In genomic region chr11:75867778-75868374, GRCh38 we compare ENCODE assay signal across 8 cellular contexts. TPM values are rescaled to one million over a fixed set of nuclear protein-coding genes. Genes with fewer than 3 reads are reported as not detected.
DNase-seq lines count a peak whose midpoint lies in the region; ATAC-seq and TF ChIP-seq lines count a peak whose summit lies in the region.

No MANE protein-coding gene starts in this region.

- H3K4me3 ChIP-seq in A673 (ENCODE audit: low read depth, low read length, poor library complexity, severe bottlenecking) (no peak overlapping the region), epithelial cell of proximal tubule (ENCODE audit: low read depth, low read length) (no peak overlapping the region), uterus (no peak overlapping the region)
- no peak overlapping the region for H3K4me3 ChIP-seq in naive thymus-derived CD4-positive, alpha-beta T cell (ENCODE audit: low read length)

- TF ChIP-seq POLR2A in uterus (IDR thresholded peaks at IDR 0.05): no peak

- H3K27me3 ChIP-seq in A673 (replicated peaks; ENCODE audit: insufficient read depth, low read depth, low read length, poor library complexity) (no peaks in the 10 kb centered on the region), uterus (no peaks in the 10 kb centered on the region)
- no peaks in the 10 kb centered on the region for H3K27me3 ChIP-seq in naive thymus-derived CD4-positive, alpha-beta T cell (ENCODE audit: control insufficient read depth in 2 of 2, insufficient read depth in 2 of 2, low read length in 2 of 2)

- H3K27me3 Mint-ChIP-seq in naive thymus-derived CD4-positive, alpha-beta T cell: no peaks in the 10 kb centered on the region

- H3K36me3 ChIP-seq in A673 (ENCODE audit: insufficient read depth, low read length, poor library complexity, severe bottlenecking) (no peaks in the 10 kb centered on the region), uterus (no peaks in the 10 kb centered on the region)
- H3K36me3 ChIP-seq in naive thymus-derived CD4-positive, alpha-beta T cell (ENCODE audit: control insufficient read depth in 2 of 3, insufficient read depth in 3 of 3, low read length in 3 of 3): peaks cover 0 to 3% (median 0%) of the 10 kb centered on the region in 3 experiments

- DNase-seq in A673 (ENCODE audit: low spot score) (peak; percentile 68), GDM1 (lab: John Stamatoyannopoulos, UW) (peak; percentile 17), NCI-H1417 treated with DMSO at 0.1 percent for 48 hours (lab: John Stamatoyannopoulos, UW) (peak; percentile 7), epithelial cell of proximal tubule (ENCODE audit: low read depth) (no peak), uterus (peak in 1 of 2 donors; percentile 47)
- peak; percentile 24 for DNase-seq in activated CD4-positive, CD25-positive, alpha-beta regulatory T cell treated with anti-CD3 and anti-CD28 coated beads, Interleukin-2, amount 50 U/mL, for 16 hours (ENCODE audit: low read depth, low spot score)
- DNase-seq in naive thymus-derived CD4-positive, alpha-beta T cell: peak in 7 of 9 donors; percentile 32 to 62 (median 50)

- H3K9me3 ChIP-seq in A673 (ENCODE audit: low read depth, low read length, poor library complexity, severe bottlenecking): no peaks in the 10 kb centered on the region
- no peaks in the 10 kb centered on the region for H3K9me3 ChIP-seq in naive thymus-derived CD4-positive, alpha-beta T cell (ENCODE audit: control insufficient read depth in 2 of 3, low read length in 3 of 3)
- H3K9me3 ChIP-seq in uterus: no peaks in the 10 kb centered on the region

- no peak overlapping the region for H3K4me3 Mint-ChIP-seq in naive thymus-derived CD4-positive, alpha-beta T cell

- H3K27ac ChIP-seq in A673 (ENCODE audit: low read depth, low read length, poor library complexity, severe bottlenecking) (no peak overlapping the region), uterus (no peak overlapping the region)
- H3K27ac ChIP-seq in naive thymus-derived CD4-positive, alpha-beta T cell (ENCODE audit: low read depth, low read length): no peak overlapping the region

- TF ChIP-seq CTCF in A673 (conservative IDR thresholded peaks at IDR 0.05; ENCODE audit: low read depth, low read length) (peak; percentile 88), epithelial cell of proximal tubule (conservative IDR thresholded peaks at IDR 0.05; ENCODE audit: low read depth, low read length) (peak; percentile 79), uterus (IDR thresholded peaks at IDR 0.05) (peak; percentile 67 to 90 (median 80))

- no peak overlapping the region for H3K27ac Mint-ChIP-seq in naive thymus-derived CD4-positive, alpha-beta T cell

- peak; percentile 80 for ATAC-seq in naive thymus-derived CD4-positive, alpha-beta T cell
- no peak for ATAC-seq in HG02852 (IDR thresholded peaks at IDR 0.05; ENCODE audit: unreplicated experiment)

- H3K4me1 ChIP-seq in A673 (ENCODE audit: insufficient read depth, low read length, poor library complexity, severe bottlenecking) (no peaks in the 10 kb centered on the region), uterus (no peaks in the 10 kb centered on the region)
- H3K4me1 ChIP-seq in naive thymus-derived CD4-positive, alpha-beta T cell (ENCODE audit: control insufficient read depth in 2 of 2, insufficient read depth in 2 of 2, low read length in 2 of 2): peaks cover 0 to 2% of the 10 kb centered on the region in 2 donors

- peaks cover 0 to 10% (median 0%) of the 10 kb centered on the region in 5 donors for H3K36me3 Mint-ChIP-seq in naive thymus-derived CD4-positive, alpha-beta T cell

- intact Hi-C loops in A673 (cut with micrococcal nuclease; ENCODE audit: unreplicated experiment): loop anchor here (1.0 to 10.0 kb wide), 3 partner anchors 65 to 323 kb away; no protein-coding TSS in a partner anchor
- intact Hi-C loops in naive thymus-derived CD4-positive, alpha-beta T cell (cut with micrococcal nuclease): loop anchor here (1.0 to 5.0 kb wide), 4 partner anchors 51 to 161 kb away; partner anchors contain the start of gene UVRAG (in 2 of the 2)
- intact Hi-C loops in uterus (cut with DNase I; ENCODE audit: low total_unique reads): loop anchor here (5.0 kb wide), 1 partner anchor 66 kb away; no protein-coding TSS in a partner anchor

- CTCF ChIA-PET in A673 (lab: Charles Lee): interaction anchor here (0.6 to 2.6 kb wide), 4 partner anchors 53 to 272 kb away, joined by 3 to 15 read pairs (median 3); partner anchors contain the start of gene UVRAG
- CTCF ChIA-PET in naive thymus-derived CD4-positive, alpha-beta T cell (lab: Charles Lee): interaction anchor here (1.0 to 7.7 kb wide), 4 partner anchors 54 to 74 kb away, joined by 3 to 118 read pairs (median 4); no protein-coding TSS in a partner anchor

- no TSS peak for BruUV-seq in A673 (replicated peaks; lab: Mats Ljungman, UMichigan)

- H3K4me1 Mint-ChIP-seq in naive thymus-derived CD4-positive, alpha-beta T cell: peaks cover 4 to 15% (median 8%) of the 10 kb centered on the region in 7 donors

- POLR2A ChIA-PET in A673 (lab: Charles Lee; ENCODE audit: low non-redundant PET): no interaction called here
- POLR2A ChIA-PET in naive thymus-derived CD4-positive, alpha-beta T cell (lab: Charles Lee): no interaction called here

- no peaks in the 10 kb centered on the region for H3K9me3 Mint-ChIP-seq in naive thymus-derived CD4-positive, alpha-beta T cell

RNA-seq across cellular contexts. Expression of gene UVRAG, which starts 52.9 kb away (rescaled TPM):
- 19.6 and 21.1 TPM in 2 replicates for total RNA-seq in A673 (2021)
- total RNA-seq in epithelial cell of proximal tubule: 6.1 and 7.4 TPM in 2 replicates
- 10 to 100 TPM; 24.0 to 46.1 (median 25.4) TPM for total RNA-seq in naive thymus-derived CD4-positive, alpha-beta T cell
- polyA plus RNA-seq in naive thymus-derived CD4-positive, alpha-beta T cell: 10 to 100 TPM; 12.3 to 14.7 TPM
- 10 to 100 TPM; 14.9 to 42.9 (median 26.4) TPM for total RNA-seq in uterus
